ENCODE assay signal across 8 cellular contexts in genomic region chr9:100011062-100011681, GRCh38.
DNase-seq lines count a peak whose midpoint lies in the region; ATAC-seq and TF ChIP-seq lines count a peak whose summit lies in the region.

No MANE protein-coding gene starts in this region.

- no peaks in the 10 kb centered on the region for H3K4me1 Mint-ChIP-seq in brain

- no peak for ATAC-seq in HG03196 (IDR thresholded peaks at IDR 0.05; ENCODE audit: unreplicated experiment)
- ATAC-seq in HG03520 (IDR thresholded peaks at IDR 0.05; ENCODE audit: unreplicated experiment), result no peak
- ATAC-seq in HG02763 (IDR thresholded peaks at IDR 0.05; ENCODE audit: unreplicated experiment), result no peak

- TF ChIP-seq CTCF in brain (conservative IDR thresholded peaks at IDR 0.05), result peak; percentile 58 to 75

- no peak overlapping the region for H3K27ac Mint-ChIP-seq in brain

- H3K4me3 Mint-ChIP-seq in brain, result no peak overlapping the region

- peaks cover 87% of the 10 kb centered on the region for H3K36me3 Mint-ChIP-seq in brain

- DNase-seq in DMS 273 treated with DMSO at 0.1 percent for 48 hours (lab: John Stamatoyannopoulos, UW) (peak; percentile 20), HS-27A (ENCODE audit: low read depth) (peak; percentile 19), OCI-M1 (lab: John Stamatoyannopoulos, UW) (peak; percentile 76), lung microvascular endothelial cell (ENCODE audit: low read depth in 2 of 2) (peak; percentile 70 to 80)

- no peaks in the 10 kb centered on the region for H3K27me3 Mint-ChIP-seq in brain

- H3K9me3 Mint-ChIP-seq in brain, result peaks cover 6 to 9% (median 8%) of the 10 kb centered on the region in 5 experiments

Comparison
In these comparisons a context has a peak if more than half of its experiments do, and no peak if none do; other contexts are left out.
1. DNase-seq: peak in every context shown above with its lines; median percentile 76 in OCI-M1; 75 in lung microvascular endothelial cell; 20 in DMS 273 treated with DMSO at 0.1 percent for 48 hours; 19 in HS-27A.